ENCODE assay signal across 10 cellular contexts in genomic region chr14:68292467-68293334, GRCh38.
A peak's percentile ranks its signal among the peaks of the same experiment; 100 is the strongest.
DNase-seq lines count a peak whose midpoint lies in the region; ATAC-seq and TF ChIP-seq lines count a peak whose summit lies in the region.
"Had no signal": no experiment of that assay in that cellular context is flagged by ENCODE, and none has a peak within 500 bp of the region (broad histone marks: within the 10 kb centered on the region; RNA-seq: fewer than 3 reads in every experiment).

No MANE protein-coding gene starts in this region.

- H3K36me3 ChIP-seq in CD4-positive, alpha-beta memory T cell (ENCODE audit: insufficient read depth, low read length) = no peaks in the 10 kb centered on the region
- H3K36me3 ChIP-seq: esophagus squamous epithelium had no signal

- H3K9me3 ChIP-seq in CD4-positive, alpha-beta memory T cell (ENCODE audit: control insufficient read depth in 1 of 2, low read length in 2 of 2) = no peaks in the 10 kb centered on the region
- H3K9me3 ChIP-seq: esophagus squamous epithelium had no signal

- H3K4me3 Mint-ChIP-seq in CD4-positive, alpha-beta memory T cell = peak overlapping the region in 6 of 8 donors; percentile 51 to 81 (median 67)
- no peak overlapping the region for H3K4me3 Mint-ChIP-seq in dendritic cell treated with granulocyte-macrophage colony-stimulating factor and Interleukin-4, amounts not matched to agents 40 ng/mL and 50 ng/mL, for 4 days
- H3K4me3 Mint-ChIP-seq in nephron progenitor cell = peak overlapping the region; percentile 16

- H3K27ac Mint-ChIP-seq in CD4-positive, alpha-beta memory T cell = peak overlapping the region; percentile 76 to 94 (median 86)
- H3K27ac Mint-ChIP-seq in dendritic cell treated with granulocyte-macrophage colony-stimulating factor and Interleukin-4, amounts not matched to agents 40 ng/mL and 50 ng/mL, for 4 days = peak overlapping the region; percentile 84
- H3K27ac Mint-ChIP-seq in nephron progenitor cell = peak overlapping the region; percentile 98

- TF ChIP-seq CTCF in nephron progenitor cell (IDR thresholded peaks at IDR 0.05) = no peak

- peaks cover 32 to 55% (median 39%) of the 10 kb centered on the region in 4 donors for H3K4me1 Mint-ChIP-seq in CD4-positive, alpha-beta memory T cell
- peaks cover 36% of the 10 kb centered on the region for H3K4me1 Mint-ChIP-seq in dendritic cell treated with granulocyte-macrophage colony-stimulating factor and Interleukin-4, amounts not matched to agents 40 ng/mL and 50 ng/mL, for 4 days (ENCODE audit: low read depth)
- peaks cover 86% of the 10 kb centered on the region for H3K4me1 Mint-ChIP-seq in nephron progenitor cell

- ATAC-seq in GM21723 (IDR thresholded peaks at IDR 0.05; ENCODE audit: unreplicated experiment) = no peak

- H3K27me3 ChIP-seq in CD4-positive, alpha-beta memory T cell (ENCODE audit: insufficient read depth, low read length) = no peaks in the 10 kb centered on the region
- H3K27me3 ChIP-seq: esophagus squamous epithelium had no signal

- H3K4me3 ChIP-seq in CD4-positive, alpha-beta memory T cell (ENCODE audit: low read length in 2 of 2) = no peak overlapping the region
- H3K4me3 ChIP-seq: esophagus squamous epithelium had no signal

- CTCF ChIA-PET in CD4-positive, alpha-beta memory T cell (lab: Charles Lee; ENCODE audit: partially characterized antibody) = interaction anchor here (0.9 to 2.5 kb wide), 7 partner anchors 8 to 496 kb away, joined by 3 to 10 read pairs (median 6); no protein-coding TSS in a partner anchor

- no peaks in the 10 kb centered on the region for H3K36me3 Mint-ChIP-seq in CD4-positive, alpha-beta memory T cell
- no peaks in the 10 kb centered on the region for H3K36me3 Mint-ChIP-seq in dendritic cell treated with granulocyte-macrophage colony-stimulating factor and Interleukin-4, amounts not matched to agents 40 ng/mL and 50 ng/mL, for 4 days (ENCODE audit: low read depth)
- H3K36me3 Mint-ChIP-seq in nephron progenitor cell (ENCODE audit: low read depth) = peaks cover 1% of the 10 kb centered on the region

- no peaks in the 10 kb centered on the region for H3K27me3 Mint-ChIP-seq in CD4-positive, alpha-beta memory T cell
- no peaks in the 10 kb centered on the region for H3K27me3 Mint-ChIP-seq in dendritic cell treated with granulocyte-macrophage colony-stimulating factor and Interleukin-4, amounts not matched to agents 40 ng/mL and 50 ng/mL, for 4 days
- peaks cover 2% of the 10 kb centered on the region for H3K27me3 Mint-ChIP-seq in nephron progenitor cell (ENCODE audit: low read depth, poor library complexity)

- no peak for DNase-seq in CD4-positive, alpha-beta memory T cell
- DNase-seq in NCI-H2196 (lab: John Stamatoyannopoulos, UW; ENCODE audit: unreplicated experiment) (peak; percentile 38), nephron progenitor cell (no peak), nucleus accumbens (lab: John Stamatoyannopoulos, UW) (no peak), midbrain (lab: John Stamatoyannopoulos, UW) (no peak), NCI-H1694 treated with DMSO at 0.1 percent for 48 hours (lab: John Stamatoyannopoulos, UW) (no peak)
- DNase-seq: activated CD8-positive, alpha-beta memory T cell treated with anti-CD3 and anti-CD28 coated beads for 24 hours; esophagus squamous epithelium had no signal

- H3K9me3 Mint-ChIP-seq in CD4-positive, alpha-beta memory T cell = no peaks in the 10 kb centered on the region
- H3K9me3 Mint-ChIP-seq in dendritic cell treated with granulocyte-macrophage colony-stimulating factor and Interleukin-4, amounts not matched to agents 40 ng/mL and 50 ng/mL, for 4 days = no peaks in the 10 kb centered on the region
- peaks cover 2% of the 10 kb centered on the region for H3K9me3 Mint-ChIP-seq in nephron progenitor cell

- intact Hi-C loops in CD4-positive, alpha-beta memory T cell (cut with micrococcal nuclease) = no loop called here
- intact Hi-C loops in dendritic cell treated with granulocyte-macrophage colony-stimulating factor and Interleukin-4, amounts not matched to agents 40 ng/mL and 50 ng/mL, for 4 days (cut with micrococcal nuclease) = no loop called here

- POLR2A ChIA-PET in CD4-positive, alpha-beta memory T cell (lab: Charles Lee; ENCODE audit: partially characterized antibody) = interaction anchor here (0.7 to 2.5 kb wide), 13 partner anchors 9 to 522 kb away, joined by 3 to 25 read pairs (median 5); partner anchors contain the start of gene ZFP36L1

- H3K4me1 ChIP-seq in CD4-positive, alpha-beta memory T cell (ENCODE audit: insufficient read depth, low read length) = peaks cover 49% of the 10 kb centered on the region

- peak overlapping the region; percentile 5 for H3K27ac ChIP-seq in CD4-positive, alpha-beta memory T cell (ENCODE audit: low read depth, low read length)
- H3K27ac ChIP-seq: esophagus squamous epithelium had no signal
